Comparison of ENCODE assay signal across 26 cellular contexts in the genomic region with DNA sequence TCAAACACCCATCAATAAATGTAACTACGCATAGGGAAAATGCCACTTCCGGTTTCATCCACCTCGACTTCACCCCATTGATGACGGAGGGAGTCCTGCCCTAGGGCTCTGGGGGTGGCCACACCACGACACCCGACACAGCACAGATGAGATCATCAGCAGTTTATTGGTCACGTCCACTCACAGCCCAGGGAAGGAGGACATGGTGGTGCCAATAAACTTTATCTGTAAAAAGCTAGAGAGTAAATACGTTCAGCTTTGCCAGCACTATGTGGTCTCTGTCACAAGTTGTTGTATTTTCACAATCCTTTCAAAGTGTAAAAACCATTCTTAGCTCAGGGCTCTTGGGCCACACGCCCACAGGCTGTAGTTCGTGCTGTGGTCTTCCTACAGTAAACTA. TPM values are rescaled to one million over a fixed set of nuclear protein-coding genes. Genes with fewer than 3 reads are reported as not detected.
A peak's percentile ranks its signal among the peaks of the same experiment; 100 is the strongest.
DNase-seq lines count a peak whose midpoint lies in the region; ATAC-seq and TF ChIP-seq lines count a peak whose summit lies in the region.
"Had no signal": no experiment of that assay in that cellular context is flagged by ENCODE, and none has a peak within 500 bp of the region (broad histone marks: within the 10 kb centered on the region; RNA-seq: fewer than 3 reads in every experiment).

No MANE protein-coding gene starts in this region.

- CTCF ChIA-PET in mammary epithelial cell (lab: Charles Lee; ENCODE audit: low non-redundant PET) (no interaction called here), PC-3 (lab: Charles Lee) (no interaction called here)

- no peak overlapping the region for H3K9ac ChIP-seq in mammary epithelial cell (ENCODE audit: insufficient read depth, low read length)
- H3K9ac ChIP-seq in PC-3 (ENCODE audit: low read length) = no peak overlapping the region
- H3K9ac ChIP-seq: BLaER1 had no signal

- H3K9me2 ChIP-seq in PC-3 (replicated peaks; ENCODE audit: low read length) = no peaks in the 10 kb centered on the region

- POLR2A ChIA-PET in PC-3 (lab: Charles Lee; ENCODE audit: unreplicated experiment) = interaction anchor here (1.1 kb wide), 1 partner anchor 16 kb away, joined by 6 read pairs; the partner anchor contains the start of gene SETD4

- no peak overlapping the region for H3K27ac ChIP-seq in mammary epithelial cell (ENCODE audit: insufficient read depth, low read depth, low read length)
- H3K27ac ChIP-seq in breast epithelium = no peak overlapping the region
- H3K27ac ChIP-seq in PC-3 (ENCODE audit: low read length) = peak overlapping the region; percentile 33
- no peak overlapping the region for H3K27ac ChIP-seq in coronary artery
- no peak overlapping the region for H3K27ac ChIP-seq in transverse colon
- H3K27ac ChIP-seq: BLaER1, HL-60 had no signal

- TF ChIP-seq EP300 in transverse colon (IDR thresholded peaks at IDR 0.05; ENCODE audit: low read depth) = no peak

- intact Hi-C loops in mammary epithelial cell (cut with micrococcal nuclease) = no loop called here
- intact Hi-C loops in breast epithelium (cut with DNase I; ENCODE audit: low total_unique reads) = no loop called here
- intact Hi-C loops in PC-3 (cut with micrococcal nuclease) = loop anchor here (1.0 kb wide), 1 partner anchor 68 kb away; no protein-coding TSS in a partner anchor
- intact Hi-C loops in transverse colon (cut with DNase I; ENCODE audit: low total_unique reads) = no loop called here

- H4K20me1 ChIP-seq in mammary epithelial cell (ENCODE audit: insufficient read depth, low read length) (no peaks in the 10 kb centered on the region), PC-3 (ENCODE audit: low read length) (no peaks in the 10 kb centered on the region)

- H2AFZ ChIP-seq in mammary epithelial cell (ENCODE audit: low read depth, low read length) = no peak overlapping the region
- H2AFZ ChIP-seq in PC-3 (ENCODE audit: low read length) = no peak overlapping the region

- TF ChIP-seq POLR2A in breast epithelium (IDR thresholded peaks at IDR 0.05) = no peak
- TF ChIP-seq POLR2A in transverse colon (IDR thresholded peaks at IDR 0.05) = no peak

- H3K4me2 ChIP-seq in mammary epithelial cell (ENCODE audit: insufficient read depth, low read depth, low read length) = no peak overlapping the region
- H3K4me2 ChIP-seq in PC-3 (ENCODE audit: low read length) = no peak overlapping the region
- H3K4me2 ChIP-seq: BLaER1 had no signal

- ATAC-seq in PC-3 (peak; percentile 78), HG02678 (IDR thresholded peaks at IDR 0.05; ENCODE audit: unreplicated experiment) (no peak)

- no peaks in the 10 kb centered on the region for H3K79me2 ChIP-seq in mammary epithelial cell (ENCODE audit: insufficient read depth, low read length)
- no peaks in the 10 kb centered on the region for H3K79me2 ChIP-seq in PC-3 (ENCODE audit: low read length)

- no TSS peak for BruUV-seq in mammary epithelial cell (replicated peaks; lab: Mats Ljungman, UMichigan)
- BruUV-seq in PC-3 (replicated peaks; lab: Mats Ljungman, UMichigan) = no TSS peak

- H3K4me1 ChIP-seq in mammary epithelial cell (ENCODE audit: insufficient read depth, low read length) (no peaks in the 10 kb centered on the region), breast epithelium (no peaks in the 10 kb centered on the region), PC-3 (ENCODE audit: insufficient read depth, low read length) (0 out of 2 replicates have a peak, but pooled peaks cover 7% of the 10 kb centered on the region), transverse colon (no peaks in the 10 kb centered on the region)
- H3K4me1 ChIP-seq: HAP-1 had no signal

- no peaks in the 10 kb centered on the region for H3F3A ChIP-seq in PC-3 (ENCODE audit: low read length, unreplicated experiment)

- H3K4me3 ChIP-seq in mammary epithelial cell (replicated peaks in 1 of 3; ENCODE audit: insufficient read depth in 1 of 3, low read depth in 2 of 3, low read length in 3 of 3) = no peak overlapping the region
- H3K4me3 ChIP-seq in breast epithelium = no peak overlapping the region
- H3K4me3 ChIP-seq in PC-3 (ENCODE audit: low read length) = no peak overlapping the region
- H3K4me3 ChIP-seq in coronary artery = no peak overlapping the region
- H3K4me3 ChIP-seq in transverse colon = no peak overlapping the region
- H3K4me3 ChIP-seq: BLaER1, HAP-1, MG63 had no signal

- H3K36me3 ChIP-seq in mammary epithelial cell (ENCODE audit: insufficient read depth, low read length) (peaks cover 21% of the 10 kb centered on the region), breast epithelium (peaks cover 10% of the 10 kb centered on the region), PC-3 (ENCODE audit: low read depth, low read length) (peaks cover 50% of the 10 kb centered on the region), transverse colon (peaks cover 0 to 61% (median 23%) of the 10 kb centered on the region in 4 donors)

- peak; percentile 66 for DNase-seq in mammary epithelial cell
- no peak for DNase-seq in breast epithelium (ENCODE audit: low spot score in 2 of 2)
- peak; percentile 21 for DNase-seq in PC-3
- DNase-seq in coronary artery (ENCODE audit: low spot score) = peak; percentile 7
- no peak for DNase-seq in transverse colon
- no peak for DNase-seq in EL
- no peak for DNase-seq in AG08396 (ENCODE audit: low spot score)
- DNase-seq: 8988T; ACHN; CD4-positive, CD25-positive, alpha-beta regulatory T cell; DMS153; DND-41; Kasumi-1; MG63; NCI-H1694; NCI-H2029 treated with DMSO at 0.1 percent for 48 hours; NCI-H446 treated with DMSO at 0.1 percent for 48 hours; NCI-H526; NCI-H82; NK-92 treated with Interleukin-12 subunit alpha and Interleukin-12 subunit beta, amount 100 ng/mL, for 24 hours; RPMI8226; SHP77 had no signal

- no peak for TF ChIP-seq CTCF in mammary epithelial cell (conservative IDR thresholded peaks at IDR 0.05 in 1 of 2, IDR thresholded peaks at IDR 0.05 in 1 of 2; ENCODE audit: extremely low read depth in 1 of 2, insufficient read depth in 1 of 2, low read depth in 1 of 2, low read length in 2 of 2)
- TF ChIP-seq CTCF in breast epithelium (IDR thresholded peaks at IDR 0.05) = no peak
- no peak for TF ChIP-seq CTCF in PC-3 (conservative IDR thresholded peaks at IDR 0.05; ENCODE audit: low read depth, low read length)
- TF ChIP-seq CTCF in coronary artery (IDR thresholded peaks at IDR 0.05) = no peak
- TF ChIP-seq CTCF in transverse colon (IDR thresholded peaks at IDR 0.05) = no peak

- no peaks in the 10 kb centered on the region for H3K9me3 ChIP-seq in mammary epithelial cell (replicated peaks; ENCODE audit: insufficient read depth, low read length)
- no peaks in the 10 kb centered on the region for H3K9me3 ChIP-seq in breast epithelium
- no peaks in the 10 kb centered on the region for H3K9me3 ChIP-seq in PC-3 (ENCODE audit: low read length)
- H3K9me3 ChIP-seq in transverse colon = no peaks in the 10 kb centered on the region
- H3K9me3 ChIP-seq: BLaER1, HAP-1, MG63 had no signal

- dilution Hi-C loops in mammary epithelial cell (cut with HindIII; ENCODE audit: low sequenced_read_pairs) = no loop called here

- H3K27me3 ChIP-seq in mammary epithelial cell (ENCODE audit: insufficient read depth, low read length) = no peaks in the 10 kb centered on the region
- H3K27me3 ChIP-seq in breast epithelium = no peaks in the 10 kb centered on the region
- no peaks in the 10 kb centered on the region for H3K27me3 ChIP-seq in PC-3 (ENCODE audit: low read length)
- no peaks in the 10 kb centered on the region for H3K27me3 ChIP-seq in transverse colon
- H3K27me3 ChIP-seq: BLaER1, MG63 had no signal

- 79% methylated on average over 10 of the region's 10 CpGs for WGBS in mammary epithelial cell (ENCODE audit: low coverage, missing lambda C conversion rate)
- WGBS in transverse colon (ENCODE audit: low coverage in 1 of 2), 2 donors = 84 to 91% methylated on average over 1 to 10 of the region's 10 CpGs

- in situ Hi-C loops in mammary epithelial cell (cut with MboI; ENCODE audit: low sequenced_read_pairs in 2 of 2) (loop anchor here in 1 of 2 donors (25.0 kb wide), 1 partner anchor 1157 kb away; no protein-coding TSS in a partner anchor), transverse colon (cut with MboI; ENCODE audit: low pct_ligation_motif_present in 1 of 4, low pct_unique_long_range_greater_than_20kb in 1 of 4, low sequenced_read_pairs in 3 of 4) (loop anchor here in 1 of 4 donors (25.0 kb wide), 1 partner anchor 1332 kb away; no protein-coding TSS in a partner anchor)

RNA-seq across cellular contexts. Expression of gene SETD4, which starts 16.3 kb away (rescaled TPM):
- 10 to 100 TPM; 21.3 to 29.5 TPM for total RNA-seq in mammary epithelial cell
- 9.9 TPM for polyA plus RNA-seq in mammary epithelial cell
- 21.0 TPM for polyA minus RNA-seq in mammary epithelial cell
- 10 to 100 TPM; 14.2 to 34.1 (median 25.6) TPM for total RNA-seq in breast epithelium
- total RNA-seq in PC-3 (2014; rRNA removed) = 12.5 and 17.0 TPM in 2 replicates
- total RNA-seq in transverse colon = 10 to 100 TPM in 3 of 4 donors, 1 to 10 TPM in 1; 5.4 to 35.9 (median 29.4) TPM

RNA-seq across cellular contexts. Expression of gene CBR1, which starts 25.8 kb away (rescaled TPM):
- total RNA-seq in mammary epithelial cell = 100 to 1,000 TPM in 1 of 2 donors, 10 to 100 TPM in 1; 95.0 to 105 TPM
- 267 TPM for polyA plus RNA-seq in mammary epithelial cell
- 93.5 TPM for polyA minus RNA-seq in mammary epithelial cell
- 100 to 1,000 TPM in 1 of 3 donors, 10 to 100 TPM in 2; 79.5 to 104 (median 85.5) TPM for total RNA-seq in breast epithelium
- 297 and 343 TPM in 2 replicates for total RNA-seq in PC-3 (2014; rRNA removed)
- 100 to 1,000 TPM; 277 to 625 (median 324) TPM for total RNA-seq in transverse colon

Comparison
In these comparisons a context has a peak if more than half of its experiments do, and no peak if none do; other contexts are left out.
1. DNase-seq: peak in mammary epithelial cell (single experiment), PC-3 (single experiment) and coronary artery (single experiment); none in breast epithelium (0 of 2), transverse colon (single experiment), EL (single experiment) and AG08396 (single experiment).